ENCODE assay signal across 2 cellular contexts in genomic region chr3:27637346-27638000, GRCh38.
TF ChIP-seq lines count a peak whose summit lies in the region.

No MANE protein-coding gene starts in this region.

TF ChIP-seq in IMR-90, 13 proteins besides CTCF, POLR2A, EP300 and RAD21:
- TF ChIP-seq NFE2L2 (IDR thresholded peaks at IDR 0.05; ENCODE audit: low read depth, low read length) (no peak), BHLHE40 (IDR thresholded peaks at IDR 0.05; ENCODE audit: low read depth, low read length) (no peak), MAFK (IDR thresholded peaks at IDR 0.05; ENCODE audit: low read depth, low read length) (no peak), RCOR1 (IDR thresholded peaks at IDR 0.05; ENCODE audit: insufficient replicate concordance, low read length) (no peak), CHD1 (IDR thresholded peaks at IDR 0.05; ENCODE audit: low read depth, low read length) (no peak), MXI1 (IDR thresholded peaks at IDR 0.05; ENCODE audit: borderline replicate concordance, low read depth, low read length) (no peak), USF2 (IDR thresholded peaks at IDR 0.05; ENCODE audit: low read depth, low read length) (no peak), FOS (IDR thresholded peaks at IDR 0.05; ENCODE audit: low read depth, low read length) (no peak), MAZ (IDR thresholded peaks at IDR 0.05; ENCODE audit: borderline replicate concordance, low read depth, low read length) (no peak), CEBPB (IDR thresholded peaks at IDR 0.05; ENCODE audit: low read depth, low read length) (no peak), ELK1 (IDR thresholded peaks at IDR 0.05; ENCODE audit: borderline replicate concordance, low read depth, low read length) (no peak), RFX5 (IDR thresholded peaks at IDR 0.05; ENCODE audit: low read depth, low read length) (no peak), SMC3 (IDR thresholded peaks at IDR 0.05; ENCODE audit: low read depth, low read length) (no peak)

TF ChIP-seq in H1, 55 proteins besides CTCF, POLR2A, EP300 and RAD21:
- TF ChIP-seq NANOG (IDR thresholded peaks at IDR 0.05; ENCODE audit: insufficient read depth, low read depth, low read length, poor library complexity, severe bottlenecking) = no peak
- peak; percentile 43; the same call in 1 of the 2 replicates for TF ChIP-seq TEAD4 (IDR thresholded peaks at IDR 0.05; ENCODE audit: low read depth, low read length)
